Comparison of ENCODE assay signal across 3 cellular contexts in the genomic region with DNA sequence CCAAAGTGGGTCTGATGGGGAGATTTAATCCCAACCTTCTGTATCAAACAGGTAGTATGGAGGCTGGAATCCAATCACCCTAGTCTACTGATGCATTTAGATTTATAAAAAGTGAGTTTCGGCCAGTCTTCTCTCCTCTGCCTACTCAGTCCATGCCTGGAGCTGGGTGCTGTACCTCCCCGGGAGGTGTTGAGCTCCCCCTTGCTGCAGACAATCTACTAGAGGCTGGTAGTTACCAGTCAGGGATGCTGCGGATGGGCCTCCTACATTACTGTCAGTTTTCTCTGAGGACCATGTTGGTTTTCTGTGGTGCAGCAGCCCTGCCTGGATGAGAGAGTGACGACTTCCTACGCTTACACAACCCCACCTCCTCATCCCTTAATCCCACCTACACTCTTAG.
TF ChIP-seq lines count a peak whose summit lies in the region.

No MANE protein-coding gene starts in this region.

TF ChIP-seq in GM23338, 12 proteins besides CTCF, POLR2A, EP300 and RAD21 (continues in another document):
- no peak for TF ChIP-seq ZNF331 (CRISPR knock-in tag; IDR thresholded peaks at IDR 0.05; ENCODE audit: low read depth)
- TF ChIP-seq, protein P1, sequence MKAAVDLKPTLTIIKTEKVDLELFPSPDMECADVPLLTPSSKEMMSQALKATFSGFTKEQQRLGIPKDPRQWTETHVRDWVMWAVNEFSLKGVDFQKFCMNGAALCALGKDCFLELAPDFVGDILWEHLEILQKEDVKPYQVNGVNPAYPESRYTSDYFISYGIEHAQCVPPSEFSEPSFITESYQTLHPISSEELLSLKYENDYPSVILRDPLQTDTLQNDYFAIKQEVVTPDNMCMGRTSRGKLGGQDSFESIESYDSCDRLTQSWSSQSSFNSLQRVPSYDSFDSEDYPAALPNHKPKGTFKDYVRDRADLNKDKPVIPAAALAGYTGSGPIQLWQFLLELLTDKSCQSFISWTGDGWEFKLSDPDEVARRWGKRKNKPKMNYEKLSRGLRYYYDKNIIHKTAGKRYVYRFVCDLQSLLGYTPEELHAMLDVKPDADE (IDR thresholded peaks at IDR 0.05) = no peak
- no peak for TF ChIP-seq STAT1 (IDR thresholded peaks at IDR 0.05; ENCODE audit: unreplicated experiment)
- no peak for TF ChIP-seq EZH2 (IDR thresholded peaks at IDR 0.05; ENCODE audit: low read depth, unreplicated experiment)
- no peak for TF ChIP-seq ZNF114 (CRISPR knock-in tag; IDR thresholded peaks at IDR 0.05)
- no peak for TF ChIP-seq REST (IDR thresholded peaks at IDR 0.05; ENCODE audit: unreplicated experiment)
- TF ChIP-seq NANOG (IDR thresholded peaks at IDR 0.05; ENCODE audit: borderline replicate concordance) = no peak

TF ChIP-seq in HCT116, 20 proteins besides CTCF, POLR2A, EP300 and RAD21:
- TF ChIP-seq YY1 (IDR thresholded peaks at IDR 0.05; ENCODE audit: extremely low read depth, insufficient replicate concordance, low read depth, low read length) (no peak), REST (IDR thresholded peaks at IDR 0.05; ENCODE audit: low read depth) (no peak)

TF ChIP-seq in H1, 55 proteins besides CTCF, POLR2A, EP300 and RAD21:
- TF ChIP-seq SP1 (IDR thresholded peaks at IDR 0.05; ENCODE audit: low read depth, low read length) = no peak
- no peak for TF ChIP-seq HDAC6 (IDR thresholded peaks at IDR 0.05; ENCODE audit: low read depth, low read length)
- TF ChIP-seq, protein P2, sequence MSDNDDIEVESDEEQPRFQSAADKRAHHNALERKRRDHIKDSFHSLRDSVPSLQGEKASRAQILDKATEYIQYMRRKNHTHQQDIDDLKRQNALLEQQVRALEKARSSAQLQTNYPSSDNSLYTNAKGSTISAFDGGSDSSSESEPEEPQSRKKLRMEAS (IDR thresholded peaks at IDR 0.05) = no peak
- no peak for TF ChIP-seq CBX8 (IDR thresholded peaks at IDR 0.05; ENCODE audit: borderline replicate concordance, low read depth, low read length)
- no peak for TF ChIP-seq SP4 (IDR thresholded peaks at IDR 0.05; ENCODE audit: low read length)
- TF ChIP-seq TBP (IDR thresholded peaks at IDR 0.05; ENCODE audit: low read depth, low read length) = no peak
